In genomic region chr12:127214196-127214595, GRCh38 we compare ENCODE assay signal across 24 cellular contexts.
"Had no signal": no experiment of that assay in that cellular context is flagged by ENCODE, and none has a peak within 500 bp of the region (broad histone marks: within the 10 kb centered on the region; RNA-seq: fewer than 3 reads in every experiment).

No MANE protein-coding gene starts in this region.

- H3K4me3 ChIP-seq: lower lobe of right lung, pancreas, psoas muscle, sigmoid colon, spleen, testis, transverse colon had no signal

- H3K27me3 ChIP-seq: sigmoid colon, spleen, testis, transverse colon had no signal

- DNase-seq: activated CD4-positive, alpha-beta memory T cell treated with anti-CD3 and anti-CD28 coated beads for 36 hours; activated CD4-positive, alpha-beta T cell treated with anti-CD3 and anti-CD28 coated beads, Interleukin-2, amount 10 ng/mL, durations not matched to agents 24 days and 14 days; activated naive CD8-positive, alpha-beta T cell treated with anti-CD3 and anti-CD28 coated beads, Interleukin-2, amount 50 U/mL, for 24 hours; activated T-cell treated with anti-CD3 and anti-CD28 coated beads, Interleukin-2, amount 50 U/mL, for 48 hours; anterior cingulate cortex; dermis blood vessel endothelial cell; effector CD4-positive, alpha-beta T cell; foreskin melanocyte; kidney glomerular epithelial cell; lower lobe of right lung; naive B cell; nephron progenitor cell; pancreas; psoas muscle; sigmoid colon; spleen; stimulated activated naive CD4-positive, alpha-beta T cell treated with Interleukin-2 at 50 U/mL for 16 hours; T-helper 17 cell; T1000; testis; transverse colon; WERI-Rb-1 had no signal

- H3K36me3 ChIP-seq: lower lobe of right lung, pancreas, sigmoid colon, spleen, transverse colon, WERI-Rb-1 had no signal

- H3K27ac ChIP-seq: lower lobe of right lung, pancreas, psoas muscle, sigmoid colon, spleen, testis, transverse colon, WERI-Rb-1 had no signal

- H3K9me3 ChIP-seq: lower lobe of right lung, pancreas, psoas muscle, sigmoid colon, testis, transverse colon had no signal

- H3K4me1 ChIP-seq: lower lobe of right lung, pancreas, psoas muscle, sigmoid colon, spleen, testis, transverse colon had no signal

- ATAC-seq: activated CD4-positive, CD25-positive, alpha-beta regulatory T cell treated with anti-CD3 and anti-CD28 coated beads, Interleukin-2, amount 50 U/mL, for 24 hours; activated naive CD8-positive, alpha-beta T cell treated with anti-CD3 and anti-CD28 coated beads, Interleukin-2, amount 50 U/mL, for 24 hours; left lobe of liver; lower lobe of right lung; pancreas; psoas muscle; T-helper 17 cell had no signal
